ENCODE assay signal across 8 cellular contexts in the genomic region with DNA sequence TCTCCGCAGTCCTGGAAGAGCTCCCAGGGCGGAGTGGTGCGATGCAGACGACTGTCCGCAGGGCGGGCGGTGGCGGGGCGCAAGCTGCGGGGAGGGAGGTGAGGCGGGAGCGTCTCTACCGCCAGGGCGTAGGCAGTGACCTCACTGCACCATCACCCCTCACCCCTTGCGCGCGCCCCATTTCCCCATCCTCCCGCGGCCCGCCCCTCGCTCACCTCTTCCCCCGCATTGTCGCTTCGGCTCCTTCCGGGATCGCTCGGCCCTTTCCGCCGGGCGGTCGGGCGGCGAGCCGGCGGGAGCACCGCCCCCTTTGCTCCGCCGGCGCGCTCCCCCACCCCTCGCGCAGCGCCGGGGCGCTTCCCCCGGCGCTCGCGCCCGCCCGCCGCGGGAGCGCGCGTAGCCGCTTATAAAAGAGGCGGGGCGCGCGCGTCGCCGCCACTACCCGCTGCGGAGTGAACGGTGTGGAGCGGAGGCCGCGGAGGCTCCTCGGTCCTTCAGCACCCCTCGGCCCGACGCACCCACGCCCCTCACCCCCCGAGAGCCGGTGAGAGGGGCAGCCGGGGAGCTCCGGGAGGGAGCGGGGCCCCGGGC. TPM values are rescaled to one million over a fixed set of nuclear protein-coding genes. Genes with fewer than 3 reads are reported as not detected.
DNase-seq lines count a peak whose midpoint lies in the region; ATAC-seq and TF ChIP-seq lines count a peak whose summit lies in the region.

A gene (plus strand): TSS at position 435 of the 591 bp plus-strand sequence. CDS start 14,154 bp downstream, outside the sequence.

- peak; percentile 75 for ATAC-seq in HG02678 (IDR thresholded peaks at IDR 0.05; ENCODE audit: unreplicated experiment)
- ATAC-seq in Right ventricle myocardium superior (ENCODE audit: poor library complexity) = peak; percentile 91

- DNase-seq in NCI-H1105 treated with DMSO at 0.1 percent for 48 hours (lab: John Stamatoyannopoulos, UW) (peak; percentile 84), Right ventricle myocardium superior (peak; percentile 94), thyroid gland (peak; percentile 83 to 87)
- DNase-seq in activated naive CD8-positive, alpha-beta T cell treated with anti-CD3 and anti-CD28 coated beads for 36 hours = peak; percentile 97

- H2AFZ ChIP-seq in SU-DHL-6 (ENCODE audit: low read depth, low read length, severe bottlenecking) = peak within 1 kb of the TSS; percentile 99
- H2AFZ ChIP-seq in parathyroid adenoma = peak within 1 kb of the TSS; percentile 79

- intact Hi-C loops in Right ventricle myocardium superior (cut with DNase I) = loop anchor here (5.0 kb wide), 1 partner anchor 95 kb away; a partner anchor contains a TSS
- intact Hi-C loops in thyroid gland (cut with DNase I) = no loop called here

- H3K79me2 ChIP-seq in SU-DHL-6 (ENCODE audit: insufficient read depth, low read length) = peaks cover 47% of the 10 kb centered on the region
- H3K79me2 ChIP-seq in parathyroid adenoma = peaks cover 5% of the 10 kb centered on the region

- TF ChIP-seq CTCF in GM12874 (IDR thresholded peaks at IDR 0.05; ENCODE audit: insufficient read depth, low read depth, low read length) (0 out of 2 replicates have a peak, but pooled peaks have one; percentile 12), SU-DHL-6 (IDR thresholded peaks at IDR 0.05; ENCODE audit: insufficient read depth, low read length, poor library complexity, severe bottlenecking) (no peak), parathyroid adenoma (IDR thresholded peaks at IDR 0.05) (no peak), thyroid gland (IDR thresholded peaks at IDR 0.05) (peak in 3 of 6 experiments; percentile 13 to 24 (median 22))

- H3K4me1 ChIP-seq in parathyroid adenoma (peaks cover 9% of the 10 kb centered on the region), thyroid gland (peaks cover 49 to 56% of the 10 kb centered on the region in 2 donors)

- no peaks in the 10 kb centered on the region for H3K27me3 Mint-ChIP-seq in activated naive CD8-positive, alpha-beta T cell treated with anti-CD3 and anti-CD28 coated beads for 36 hours

- WGBS in thyroid gland, 2 donors = 1% methylated on average over 32 to 35 of the region's 81 CpGs

- H3K9me2 ChIP-seq in SU-DHL-6 (replicated peaks; ENCODE audit: insufficient read depth, low read length) = no peaks in the 10 kb centered on the region

- H3K27ac ChIP-seq in SU-DHL-6 (ENCODE audit: low read depth, low read length) (peak within 1 kb of the TSS; percentile 39), parathyroid adenoma (peak within 1 kb of the TSS; percentile 82), thyroid gland (peak within 1 kb of the TSS; percentile 93 to 99 (median 99))

- H3K4me1 Mint-ChIP-seq in activated naive CD8-positive, alpha-beta T cell treated with anti-CD3 and anti-CD28 coated beads for 36 hours = peaks cover 31% of the 10 kb centered on the region

- H3K9me3 Mint-ChIP-seq in activated naive CD8-positive, alpha-beta T cell treated with anti-CD3 and anti-CD28 coated beads for 36 hours = no peaks in the 10 kb centered on the region

- H3K4me3 ChIP-seq in SU-DHL-6 (ENCODE audit: insufficient read depth, low read length, poor library complexity, severe bottlenecking) (peak within 1 kb of the TSS; percentile 94), parathyroid adenoma (ENCODE audit: low read depth, low read length) (peak within 1 kb of the TSS; percentile 71), thyroid gland (replicated peaks in 1 of 3) (peak within 1 kb of the TSS; percentile 32 to 95 (median 83))

- H3K36me3 ChIP-seq in SU-DHL-6 (ENCODE audit: low read length) = no peaks in the 10 kb centered on the region
- no peaks in the 10 kb centered on the region for H3K36me3 ChIP-seq in parathyroid adenoma (ENCODE audit: control insufficient read depth, insufficient read depth, low read length)
- no peaks in the 10 kb centered on the region for H3K36me3 ChIP-seq in thyroid gland

- peaks cover 21% of the 10 kb centered on the region for H4K20me1 ChIP-seq in SU-DHL-6 (ENCODE audit: low read depth, low read length)

- peak within 1 kb of the TSS; percentile 92 for H3K27ac Mint-ChIP-seq in activated naive CD8-positive, alpha-beta T cell treated with anti-CD3 and anti-CD28 coated beads for 36 hours

- no peaks in the 10 kb centered on the region; the same call in 1 of the 2 replicates for H3F3A ChIP-seq in SU-DHL-6 (ENCODE audit: insufficient read depth)

- H3K36me3 Mint-ChIP-seq in activated naive CD8-positive, alpha-beta T cell treated with anti-CD3 and anti-CD28 coated beads for 36 hours = peaks cover under 1% of the 10 kb centered on the region

- peak; percentile 97 to 99 for TF ChIP-seq POLR2A in thyroid gland (IDR thresholded peaks at IDR 0.05)

- H3K27me3 ChIP-seq in SU-DHL-6 (ENCODE audit: low read length) = no peaks in the 10 kb centered on the region
- H3K27me3 ChIP-seq in parathyroid adenoma (ENCODE audit: control insufficient read depth, insufficient read depth, low read length) = no peaks in the 10 kb centered on the region
- H3K27me3 ChIP-seq in thyroid gland = no peaks in the 10 kb centered on the region

- H3K9me3 ChIP-seq in SU-DHL-6 (ENCODE audit: insufficient read depth, low read length) (no peaks in the 10 kb centered on the region), parathyroid adenoma (ENCODE audit: control insufficient read depth, low read length) (no peaks in the 10 kb centered on the region), thyroid gland (no peaks in the 10 kb centered on the region)

- H3K9ac ChIP-seq in SU-DHL-6 (ENCODE audit: low read length) (peak within 1 kb of the TSS; percentile 98), parathyroid adenoma (peak within 1 kb of the TSS; percentile 92)

- peak within 1 kb of the TSS; percentile 93 for H3K4me3 Mint-ChIP-seq in activated naive CD8-positive, alpha-beta T cell treated with anti-CD3 and anti-CD28 coated beads for 36 hours

- H3K4me2 ChIP-seq in SU-DHL-6 (ENCODE audit: low read depth, low read length, poor library complexity, severe bottlenecking) (peak within 1 kb of the TSS; percentile 99), parathyroid adenoma (ENCODE audit: low read length) (peak within 1 kb of the TSS; percentile 79)

RNA-seq across cellular contexts. Expression of the gene that starts here (rescaled TPM):
- total RNA-seq in activated naive CD8-positive, alpha-beta T cell treated with anti-CD3 and anti-CD28 coated beads for 36 hours = 100 to 1,000 TPM; 142 to 143 TPM
- total RNA-seq in Right ventricle myocardium superior = 203 TPM
- total RNA-seq in thyroid gland = 100 to 1,000 TPM; 189 to 307 (median 278) TPM

Comparison
In these comparisons a context has a peak if more than half of its experiments do, and no peak if none do; other contexts are left out.
1. Peak in every context shown above with its lines: DNase-seq, ATAC-seq, H3K4me3 ChIP-seq and H3K27ac ChIP-seq.
2. H3K27ac ChIP-seq: peak in every context shown above with its lines; median percentile 99 in thyroid gland; 82 in parathyroid adenoma; 39 in SU-DHL-6.